ENCODE assay signal across 8 cellular contexts in genomic region chr3:172749201-172749965, GRCh38. TPM values are rescaled to one million over a fixed set of nuclear protein-coding genes. Genes with fewer than 3 reads are reported as not detected.
DNase-seq lines count a peak whose midpoint lies in the region; ATAC-seq and TF ChIP-seq lines count a peak whose summit lies in the region.

No MANE protein-coding gene starts in this region.

- peak overlapping the region; percentile 92 for H3K27ac Mint-ChIP-seq in T-helper 17 cell

- TF ChIP-seq CTCF in AG04449 (IDR thresholded peaks at IDR 0.05; ENCODE audit: insufficient read depth, low read length, missing control alignments): no peak
- no peak for TF ChIP-seq CTCF in psoas muscle (IDR thresholded peaks at IDR 0.05)

- no peaks in the 10 kb centered on the region for H3K27me3 Mint-ChIP-seq in T-helper 17 cell

- H3K36me3 Mint-ChIP-seq in T-helper 17 cell (ENCODE audit: low read depth): peaks cover 7% of the 10 kb centered on the region

- H3K4me3 Mint-ChIP-seq in T-helper 17 cell: no peak overlapping the region

- H3K9me3 ChIP-seq in T-helper 17 cell (ENCODE audit: control insufficient read depth, low read length, poor library complexity, severe bottlenecking) (no peaks in the 10 kb centered on the region), psoas muscle (no peaks in the 10 kb centered on the region)

- CTCF ChIA-PET in AG04449 (lab: Yijun Ruan, JAX): interaction anchor here (0.6 to 4.1 kb wide), 11 partner anchors 9 to 82 kb away, joined by 3 to 25 read pairs (median 7); partner anchors contain the start of gene NCEH1

- intact Hi-C loops in psoas muscle (cut with DNase I): no loop called here

- POLR2A ChIA-PET in AG04449 (lab: Yijun Ruan, JAX): interaction anchor here (1.3 to 2.5 kb wide), 2 partner anchors 39 to 76 kb away, joined by 3 to 14 read pairs; partner anchors contain the start of gene NCEH1

- no peaks in the 10 kb centered on the region for H3K27me3 ChIP-seq in psoas muscle (ENCODE audit: insufficient read depth in 3 of 3, low read length in 2 of 3)

- H3K4me3 ChIP-seq in AG04449 (ENCODE audit: low read depth, low read length): peak overlapping the region; percentile 54
- H3K4me3 ChIP-seq in psoas muscle: peak overlapping the region; percentile 78

- peaks cover 5% of the 10 kb centered on the region for H3K4me1 ChIP-seq in psoas muscle

- WGBS in psoas muscle, 3 donors: 14 to 17% (median 16%) methylated on average over 8 of the region's 8 CpGs

- H3K36me3 ChIP-seq in psoas muscle (ENCODE audit: insufficient read depth in 1 of 2, low read depth in 1 of 2): no peaks in the 10 kb centered on the region

- peak overlapping the region; percentile 66 for H3K27ac ChIP-seq in psoas muscle

- ATAC-seq in T-helper 17 cell: no peak
- no peak for ATAC-seq in psoas muscle
- ATAC-seq in GM19324 (IDR thresholded peaks at IDR 0.05; ENCODE audit: low FRiP score, unreplicated experiment): no peak
- ATAC-seq in HG03439 (IDR thresholded peaks at IDR 0.05; ENCODE audit: unreplicated experiment): no peak
- ATAC-seq in HG02973 (IDR thresholded peaks at IDR 0.05; ENCODE audit: unreplicated experiment): no peak

- H3K4me1 Mint-ChIP-seq in T-helper 17 cell: peaks cover 27% of the 10 kb centered on the region

- DNase-seq in AG04449 (ENCODE audit: low read depth, low spot score) (peak; percentile 86), HCEC 1CT (peak; percentile 96), T-helper 17 cell (no peak), globus pallidus (ENCODE audit: low spot score) (peak; percentile 15), psoas muscle (no peak)

RNA-seq across cellular contexts. Expression of gene ECT2, which starts 1.1 kb away (rescaled TPM):
- 1 to 10 TPM; 2.2 to 2.3 TPM for total RNA-seq in T-helper 17 cell
- total RNA-seq in psoas muscle: 1 to 10 TPM; 2.0 to 4.5 (median 2.5) TPM
- polyA plus RNA-seq in psoas muscle: 1 to 10 TPM; 1.9 to 6.9 (median 2.2) TPM

RNA-seq across cellular contexts. Expression of gene NCEH1, which starts 38.5 kb away (rescaled TPM):
- total RNA-seq in T-helper 17 cell (1 to 10 TPM; 1.0 to 2.4 TPM), psoas muscle (10 to 100 TPM in 1 of 4 donors, 1 to 10 TPM in 3; 4.0 to 12.0 (median 7.3) TPM)
- polyA plus RNA-seq in psoas muscle: 1 to 10 TPM; 2.6 to 5.1 (median 3.6) TPM

Comparison
In these comparisons a context has a peak if more than half of its experiments do, and no peak if none do; other contexts are left out.
1. DNase-seq: peak in AG04449 (single experiment), HCEC 1CT (single experiment) and globus pallidus (single experiment); none in T-helper 17 cell (0 of 3) and psoas muscle (0 of 2).